ENCODE assay signal across 9 cellular contexts in genomic region chr20:8721098-8721497, GRCh38.
DNase-seq lines count a peak whose midpoint lies in the region; ATAC-seq and TF ChIP-seq lines count a peak whose summit lies in the region.
"Had no signal": no experiment of that assay in that cellular context is flagged by ENCODE, and none has a peak within 500 bp of the region (broad histone marks: within the 10 kb centered on the region; RNA-seq: fewer than 3 reads in every experiment).

No MANE protein-coding gene starts in this region.

- no peak overlapping the region for H3K4me3 ChIP-seq in astrocyte of the cerebellum (ENCODE audit: low read depth, low read length)
- H3K4me3 ChIP-seq: BLaER1 treated with 17β-estradiol and CSF1 and Interleukin-3, amounts not matched to agents 10 nM and 100 nM had no signal

- peak; percentile 38 to 43 for DNase-seq in NOMO-1 (lab: John Stamatoyannopoulos, UW; ENCODE audit: unreplicated experiment in 2 of 2)
- no peak for DNase-seq in NOMO-1 treated with dmso at 0.1 percent for 144 hours (lab: John Stamatoyannopoulos, UW; ENCODE audit: unreplicated experiment)
- DNase-seq in HK-2 (ENCODE audit: unreplicated experiment), result peak; percentile 18
- DNase-seq in NCI-H526 treated with DMSO at 0.1 percent for 48 hours (lab: John Stamatoyannopoulos, UW), result peak; percentile 44
- DNase-seq in astrocyte of the cerebellum (ENCODE audit: low read depth), result peak; percentile 59
- peak; percentile 8 to 51 for DNase-seq in hippocampal formation (lab: John Stamatoyannopoulos, UW)
- DNase-seq in smooth muscle cell of the brain vasculature (ENCODE audit: low read depth, low spot score), result peak; percentile 39

- ATAC-seq in HG02623 (IDR thresholded peaks at IDR 0.05; ENCODE audit: unreplicated experiment), result no peak

- TF ChIP-seq CTCF in astrocyte of the cerebellum (IDR thresholded peaks at IDR 0.05; ENCODE audit: low read depth, low read length, missing control alignments), result peak; percentile 77

- in situ Hi-C loops in astrocyte of the cerebellum (cut with HindIII; ENCODE audit: low sequenced_read_pairs), result no loop called here
